ENCODE assay signal across 1 cellular context in genomic region chr19:54114340-54114826, GRCh38.
TF ChIP-seq lines count a peak whose summit lies in the region.

No MANE protein-coding gene starts in this region.

TF ChIP-seq in HCT116, 20 proteins besides CTCF, POLR2A, EP300 and RAD21 (continued from another document):
- TF ChIP-seq ZBTB33 (IDR thresholded peaks at IDR 0.05; ENCODE audit: extremely low read depth, insufficient replicate concordance, low read length) (no peak), ATF3 (IDR thresholded peaks at IDR 0.05) (no peak), FOSL1 (IDR thresholded peaks at IDR 0.05; ENCODE audit: low read depth) (no peak)
